Comparison of ENCODE assay signal across 1 cellular context in the genomic region with DNA sequence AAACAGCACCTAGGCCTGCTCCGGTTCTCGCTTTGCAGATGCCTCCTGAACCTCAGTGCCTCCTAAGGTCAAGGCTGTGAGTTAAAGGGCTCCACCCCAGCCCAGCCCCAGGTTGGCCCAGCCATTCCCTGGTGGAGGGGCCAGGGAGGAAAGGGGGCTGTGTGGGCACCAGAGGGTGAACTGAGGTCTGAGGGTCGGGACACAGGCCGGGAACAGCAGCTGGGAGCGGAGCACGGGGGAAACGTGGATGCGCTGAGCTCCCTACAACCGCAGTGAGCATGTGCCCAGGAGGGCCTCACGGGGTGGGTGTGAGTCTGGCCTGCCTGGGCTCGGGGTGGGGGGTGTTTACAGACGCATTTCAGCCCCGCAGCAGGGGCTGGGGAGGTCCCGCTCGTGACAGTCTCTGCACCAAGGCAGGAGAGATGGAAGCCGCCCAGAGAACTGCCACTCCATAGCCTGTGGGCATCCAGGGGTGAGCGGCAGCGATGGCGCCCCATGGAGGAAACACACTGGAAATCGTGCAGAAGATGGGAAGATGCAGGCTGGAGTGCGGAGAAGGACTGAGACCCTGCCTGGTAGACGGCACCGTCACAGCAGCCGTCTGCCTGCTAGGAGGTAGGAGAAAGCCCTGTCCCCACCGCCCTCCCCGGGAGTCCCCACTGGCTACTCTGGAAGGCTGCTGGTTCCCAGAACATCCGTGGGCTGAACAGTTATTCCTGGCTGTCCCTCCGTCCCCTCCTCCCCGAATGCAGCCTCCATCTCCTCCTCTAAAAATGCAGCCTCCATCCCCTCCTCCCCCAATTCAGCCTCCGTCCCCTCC.
TF ChIP-seq lines count a peak whose summit lies in the region.

No MANE protein-coding gene starts in this region.

TF ChIP-seq in H1, 55 proteins besides CTCF, POLR2A, EP300 and RAD21:
- TF ChIP-seq MAFK (IDR thresholded peaks at IDR 0.05; ENCODE audit: low read depth, low read length) (no peak), TAF1 (IDR thresholded peaks at IDR 0.05; ENCODE audit: low read depth, low read length) (no peak), SIRT6 (IDR thresholded peaks at IDR 0.05; ENCODE audit: low read length) (no peak), BCL11A (IDR thresholded peaks at IDR 0.05; ENCODE audit: low read depth in 2 of 2, low read length in 2 of 2) (no peak), NANOG (IDR thresholded peaks at IDR 0.05; ENCODE audit: insufficient read depth, low read depth, low read length, poor library complexity, severe bottlenecking) (no peak)
TF ChIP-seq in H1: peak in this region for 0.
